In genomic region chr3:22308866-22309265, GRCh38 we compare ENCODE assay signal across 36 cellular contexts.
"Had no signal": no experiment of that assay in that cellular context is flagged by ENCODE, and none has a peak within 500 bp of the region (broad histone marks: within the 10 kb centered on the region; RNA-seq: fewer than 3 reads in every experiment).

No MANE protein-coding gene starts in this region.

- H3K27me3 Mint-ChIP-seq: activated naive CD4-positive, alpha-beta T cell treated with anti-CD3 and anti-CD28 coated beads, Interleukin-2, amount 10 ng/mL, durations not matched to agents 7 days and 5 days; activated naive CD4-positive, alpha-beta T cell treated with anti-CD3 and anti-CD28 coated beads, Interleukin-2, amount 50 U/mL, for 24 hours; activated naive CD8-positive, alpha-beta T cell; activated naive CD8-positive, alpha-beta T cell treated with anti-CD3 and anti-CD28 coated beads for 36 hours; activated naive CD8-positive, alpha-beta T cell treated with anti-CD3 and anti-CD28 coated beads, Interleukin-2, amount 10 ng/mL, durations not matched to agents 7 days and 5 days; activated naive CD8-positive, alpha-beta T cell treated with anti-CD3 and anti-CD28 coated beads, Interleukin-2, amount 50 U/mL, for 24 hours; activated T-cell treated with anti-CD3 and anti-CD28 coated beads, Interleukin-2, amount 50 U/mL, for 24 hours; activated T-helper 17 cell treated with anti-CD3 and anti-CD28 coated beads, Interleukin-2, amount 50 U/mL, for 72 hours; brain; central memory CD8-positive, alpha-beta T cell had no signal

- H3K4me3 Mint-ChIP-seq: activated naive CD4-positive, alpha-beta T cell treated with anti-CD3 and anti-CD28 coated beads for 36 hours; activated naive CD4-positive, alpha-beta T cell treated with anti-CD3 and anti-CD28 coated beads, Interleukin-2, amount 10 ng/mL, durations not matched to agents 7 days and 5 days; activated naive CD4-positive, alpha-beta T cell treated with anti-CD3 and anti-CD28 coated beads, Interleukin-2, amount 50 U/mL, for 24 hours; activated naive CD8-positive, alpha-beta T cell; activated naive CD8-positive, alpha-beta T cell treated with anti-CD3 and anti-CD28 coated beads for 36 hours; activated naive CD8-positive, alpha-beta T cell treated with anti-CD3 and anti-CD28 coated beads, Interleukin-2, amount 10 ng/mL, durations not matched to agents 7 days and 5 days; activated naive CD8-positive, alpha-beta T cell treated with anti-CD3 and anti-CD28 coated beads, Interleukin-2, amount 50 U/mL, for 24 hours; activated T-cell treated with anti-CD3 and anti-CD28 coated beads, Interleukin-2, amount 50 U/mL, for 24 hours; activated T-cell treated with anti-CD3 and anti-CD28 coated beads, Interleukin-2, amount 50 U/mL, for 4 hours; activated T-cell treated with anti-CD3 and anti-CD28 coated beads, Interleukin-2, amount 50 U/mL, for 72 hours; activated T-helper 1 cell treated with anti-CD3 and anti-CD28 coated beads, Interleukin-12 subunit alpha, Interleukin-12 subunit beta, Interleukin-2, Interleukin-4 antibody, amounts not matched to agents 30 ng/mL and 10 ng/mL and 1 ng/mL, durations not matched to agents 14 hours and 24 hours and 36 hours; activated T-helper 17 cell treated with anti-CD3 and anti-CD28 coated beads, Interleukin-2, amount 50 U/mL, for 72 hours; brain; central memory CD8-positive, alpha-beta T cell had no signal

- ATAC-seq: activated naive CD4-positive, alpha-beta T cell treated with anti-CD3 and anti-CD28 coated beads, Interleukin-2, amount 50 U/mL, for 72 hours; activated naive CD8-positive, alpha-beta T cell treated with anti-CD3 and anti-CD28 coated beads, Interleukin-2, amount 50 U/mL, for 24 hours; activated T-cell treated with anti-CD3 and anti-CD28 coated beads, Interleukin-2, amount 50 U/mL, for 4 hours; activated T-cell treated with anti-CD3 and anti-CD28 coated beads, Interleukin-2, amount 50 U/mL, for 72 hours; activated T-helper 17 cell treated with anti-CD3 and anti-CD28 coated beads, Interleukin-2, amount 50 U/mL, for 72 hours; body of pancreas had no signal

- H3K36me3 Mint-ChIP-seq: activated naive CD4-positive, alpha-beta T cell treated with anti-CD3 and anti-CD28 coated beads, Interleukin-2, amount 10 ng/mL, durations not matched to agents 7 days and 5 days; activated naive CD4-positive, alpha-beta T cell treated with anti-CD3 and anti-CD28 coated beads, Interleukin-2, amount 50 U/mL, for 24 hours; activated naive CD8-positive, alpha-beta T cell; activated naive CD8-positive, alpha-beta T cell treated with anti-CD3 and anti-CD28 coated beads for 36 hours; activated naive CD8-positive, alpha-beta T cell treated with anti-CD3 and anti-CD28 coated beads, Interleukin-2, amount 10 ng/mL, durations not matched to agents 7 days and 5 days; brain had no signal

- DNase-seq: activated effector memory CD4-positive, alpha-beta T cell treated with anti-CD3 and anti-CD28 coated beads, Interleukin-2, amount 50 U/mL, for 16 hours; activated effector memory CD4-positive, alpha-beta T cell treated with Interleukin-2 at 50 U/mL for 16 hours; activated gamma-delta T cell; activated gamma-delta T cell treated with Interleukin-2 at 50 U/mL for 16 hours; activated naive CD4-positive, alpha-beta T cell; activated naive CD4-positive, alpha-beta T cell treated with anti-CD3 and anti-CD28 coated beads for 36 hours; activated naive CD4-positive, alpha-beta T cell treated with anti-CD3 and anti-CD28 coated beads, Interleukin-2, amount 10 ng/mL, durations not matched to agents 7 days and 5 days; activated naive CD4-positive, alpha-beta T cell treated with anti-CD3 and anti-CD28 coated beads, Interleukin-2, amount 50 U/mL, for 16 hours; activated naive CD4-positive, alpha-beta T cell treated with Interleukin-2 at 50 U/mL for 16 hours; activated naive CD8-positive, alpha-beta T cell treated with anti-CD3 and anti-CD28 coated beads for 36 hours; activated naive CD8-positive, alpha-beta T cell treated with anti-CD3 and anti-CD28 coated beads, Interleukin-2, amount 10 ng/mL, durations not matched to agents 7 days and 5 days; activated naive CD8-positive, alpha-beta T cell treated with anti-CD3 and anti-CD28 coated beads, Interleukin-2, amount 50 U/mL, for 24 hours; activated T-cell treated with anti-CD3 and anti-CD28 coated beads, Interleukin-2, amount 50 U/mL, for 1 hour; activated T-cell treated with anti-CD3 and anti-CD28 coated beads, Interleukin-2, amount 50 U/mL, for 24 hours; activated T-cell treated with anti-CD3 and anti-CD28 coated beads, Interleukin-2, amount 50 U/mL, for 4 hours; activated T-cell treated with anti-CD3 and anti-CD28 coated beads, Interleukin-2, amount 50 U/mL, for 48 hours; activated T-cell treated with anti-CD3 and anti-CD28 coated beads, Interleukin-2, amount 50 U/mL, for 72 hours; adrenal gland; amniotic stem cell; amygdala; anterior cingulate cortex; aorta; body of pancreas; brain microvascular endothelial cell; central memory CD4-positive, alpha-beta T cell had no signal

- H3K4me3 ChIP-seq: adrenal gland, ascending aorta, body of pancreas, breast epithelium, cardiac muscle cell had no signal

- H3K4me1 Mint-ChIP-seq: activated naive CD4-positive, alpha-beta T cell treated with anti-CD3 and anti-CD28 coated beads, Interleukin-2, amount 10 ng/mL, durations not matched to agents 7 days and 5 days; activated naive CD4-positive, alpha-beta T cell treated with anti-CD3 and anti-CD28 coated beads, Interleukin-2, amount 50 U/mL, for 24 hours; activated naive CD8-positive, alpha-beta T cell treated with anti-CD3 and anti-CD28 coated beads for 36 hours; activated naive CD8-positive, alpha-beta T cell treated with anti-CD3 and anti-CD28 coated beads, Interleukin-2, amount 10 ng/mL, durations not matched to agents 7 days and 5 days; activated naive CD8-positive, alpha-beta T cell treated with anti-CD3 and anti-CD28 coated beads, Interleukin-2, amount 50 U/mL, for 24 hours; activated T-helper 17 cell treated with anti-CD3 and anti-CD28 coated beads, Interleukin-2, amount 50 U/mL, for 72 hours; brain; central memory CD8-positive, alpha-beta T cell had no signal

- H3K27ac Mint-ChIP-seq: activated naive CD4-positive, alpha-beta T cell treated with anti-CD3 and anti-CD28 coated beads for 36 hours; activated naive CD4-positive, alpha-beta T cell treated with anti-CD3 and anti-CD28 coated beads, Interleukin-2, amount 10 ng/mL, durations not matched to agents 7 days and 5 days; activated naive CD4-positive, alpha-beta T cell treated with anti-CD3 and anti-CD28 coated beads, Interleukin-2, amount 50 U/mL, for 24 hours; activated naive CD4-positive, alpha-beta T cell treated with anti-CD3 and anti-CD28 coated beads, Interleukin-2, amount 50 U/mL, for 72 hours; activated naive CD8-positive, alpha-beta T cell; activated naive CD8-positive, alpha-beta T cell treated with anti-CD3 and anti-CD28 coated beads for 36 hours; activated naive CD8-positive, alpha-beta T cell treated with anti-CD3 and anti-CD28 coated beads, Interleukin-2, amount 10 ng/mL, durations not matched to agents 7 days and 5 days; activated naive CD8-positive, alpha-beta T cell treated with anti-CD3 and anti-CD28 coated beads, Interleukin-2, amount 50 U/mL, for 24 hours; activated T-cell treated with anti-CD3 and anti-CD28 coated beads, Interleukin-2, amount 50 U/mL, for 24 hours; activated T-cell treated with anti-CD3 and anti-CD28 coated beads, Interleukin-2, amount 50 U/mL, for 72 hours; activated T-helper 1 cell treated with anti-CD3 and anti-CD28 coated beads, Interleukin-12 subunit alpha, Interleukin-12 subunit beta, Interleukin-2, Interleukin-4 antibody, amounts not matched to agents 30 ng/mL and 10 ng/mL and 1 ng/mL, durations not matched to agents 14 hours and 24 hours and 36 hours; activated T-helper 17 cell treated with anti-CD3 and anti-CD28 coated beads, Interleukin-2, amount 50 U/mL, for 72 hours; activated T-helper 2 cell treated with anti-CD3 and anti-CD28 coated beads, Interferon-gamma antibody, Interleukin-2, Interleukin-4, amounts not matched to agents 10 μg/mL and 5 μg/mL and 100 μg/mL, durations not matched to agents 14 hours and 24 hours and 36 hours; brain had no signal

- H3K9me3 Mint-ChIP-seq: activated naive CD4-positive, alpha-beta T cell treated with anti-CD3 and anti-CD28 coated beads, Interleukin-2, amount 50 U/mL, for 24 hours; activated naive CD8-positive, alpha-beta T cell treated with anti-CD3 and anti-CD28 coated beads for 36 hours; activated T-helper 1 cell treated with anti-CD3 and anti-CD28 coated beads, Interleukin-12 subunit alpha, Interleukin-12 subunit beta, Interleukin-2, Interleukin-4 antibody, amounts not matched to agents 30 ng/mL and 10 ng/mL and 1 ng/mL, durations not matched to agents 14 hours and 24 hours and 36 hours; brain had no signal
